In genomic region chr4:28767-29542, GRCh38 we compare ENCODE assay signal across 8 cellular contexts. TPM values are rescaled to one million over a fixed set of nuclear protein-coding genes. Genes with fewer than 3 reads are reported as not detected.
DNase-seq lines count a peak whose midpoint lies in the region; ATAC-seq, FAIRE-seq and TF ChIP-seq lines count a peak whose summit lies in the region.
"Not testable (repeated sequence)": the region's sequence is repeated elsewhere in the genome, so short reads cannot be mapped to it uniquely, and the experiment has no call there.

No MANE protein-coding gene starts in this region.

- H3K4me2 ChIP-seq in SU-DHL-6 (ENCODE audit: low read depth, low read length, poor library complexity, severe bottlenecking), result peak overlapping the region; percentile 29
- H3K4me2 ChIP-seq in K562 (ENCODE audit: insufficient read depth, low read length), result not testable (repeated sequence)

- H3K9me3 ChIP-seq in CD8-positive, alpha-beta memory T cell (ENCODE audit: low read length); SU-DHL-6 (ENCODE audit: insufficient read depth, low read length); K562 (replicated peaks; ENCODE audit: control insufficient read depth, insufficient read depth, low read depth, low read length); kidney (ENCODE audit: control insufficient read depth in 1 of 2, low read length in 2 of 2); prostate gland; stomach: not testable (repeated sequence)

- not testable (repeated sequence) for H3K4me1 ChIP-seq in CD8-positive, alpha-beta memory T cell (ENCODE audit: insufficient read depth, low read length); K562 (replicated peaks in 1 of 2; ENCODE audit: control insufficient read depth in 2 of 2, insufficient read depth in 2 of 2, low read length in 2 of 2); kidney (ENCODE audit: control insufficient read depth in 1 of 2, insufficient read depth in 1 of 2, low read depth in 1 of 2, low read length in 2 of 2); prostate gland (replicated peaks); stomach

- not testable (repeated sequence) for TF ChIP-seq EP300 in K562 (IDR thresholded peaks at IDR 0.05; ENCODE audit: low read length); stomach (IDR thresholded peaks at IDR 0.05)

- not testable (repeated sequence) for H3K36me3 Mint-ChIP-seq in CD8-positive, alpha-beta memory T cell

- not testable (repeated sequence) for H3K27me3 ChIP-seq in CD8-positive, alpha-beta memory T cell (ENCODE audit: insufficient read depth, low read length, poor library complexity, severe bottlenecking); SU-DHL-6 (ENCODE audit: low read length); K562 (ENCODE audit: control insufficient read depth in 2 of 2, insufficient read depth in 2 of 2, low read length in 2 of 2); prostate gland (replicated peaks; ENCODE audit: insufficient read depth)
- peaks cover 0 to 10% (median 0%) of the 10 kb centered on the region in 3 donors for H3K27me3 ChIP-seq in stomach

- not testable (repeated sequence) for H3K9me1 ChIP-seq in K562 (ENCODE audit: control insufficient read depth, insufficient read depth, low read length)

- H3K4me1 Mint-ChIP-seq in CD8-positive, alpha-beta memory T cell, result not testable (repeated sequence)

- CTCF ChIA-PET in CD8-positive, alpha-beta memory T cell (lab: Charles Lee), result interaction anchor here (1.5 to 1.6 kb wide), 3 partner anchors 20 to 215 kb away, joined by 5 to 9 read pairs (median 6); no protein-coding TSS in a partner anchor
- CTCF ChIA-PET in K562 (lab: Yijun Ruan, JAX; ENCODE audit: low intra/inter-chr PET ratio), result interaction anchor here (0.6 to 1.1 kb wide), 4 partner anchors 30 to 1244 kb away, joined by 3 read pairs; no protein-coding TSS in a partner anchor

- H3K79me2 ChIP-seq in SU-DHL-6 (ENCODE audit: insufficient read depth, low read length); K562 (ENCODE audit: control insufficient read depth, insufficient read depth, low read length): not testable (repeated sequence)

- TF ChIP-seq CTCF in SU-DHL-6 (IDR thresholded peaks at IDR 0.05; ENCODE audit: insufficient read depth, low read length, poor library complexity, severe bottlenecking); K562 (IDR thresholded peaks at IDR 0.05 in 2 of 3, conservative IDR thresholded peaks at IDR 0.05 in 1 of 3; ENCODE audit: insufficient read depth in 2 of 3, low read depth in 1 of 3, low read length in 3 of 3); kidney (IDR thresholded peaks at IDR 0.05; ENCODE audit: borderline replicate concordance, extremely low read depth, insufficient read depth); prostate gland (IDR thresholded peaks at IDR 0.05); stomach (IDR thresholded peaks at IDR 0.05): not testable (repeated sequence)

- H3K27ac Mint-ChIP-seq in CD8-positive, alpha-beta memory T cell, result peak overlapping the region in 2 of 8 donors; percentile 33 to 76

- intact Hi-C loops in K562 (cut with micrococcal nuclease); kidney (cut with DNase I); prostate gland (cut with DNase I); stomach (cut with DNase I; ENCODE audit: low total_unique reads): not testable (repeated sequence)

- H3K9me3 Mint-ChIP-seq in CD8-positive, alpha-beta memory T cell, result not testable (repeated sequence)

- H3K27ac ChIP-seq in CD8-positive, alpha-beta memory T cell (ENCODE audit: low read depth, low read length); K562 (ENCODE audit: extremely low read depth, low read depth, low read length); kidney (ENCODE audit: low read depth in 2 of 2, low read length in 2 of 2); prostate gland; stomach: not testable (repeated sequence)
- H3K27ac ChIP-seq in SU-DHL-6 (ENCODE audit: low read depth, low read length), result peak overlapping the region; percentile 73

- FAIRE-seq in K562 (lab: Jason Lieb, UNC); kidney (lab: Jason Lieb, UNC): not testable (repeated sequence)

- H3K4me3 Mint-ChIP-seq in CD8-positive, alpha-beta memory T cell, result not testable (repeated sequence)

- peak; percentile 57 for ATAC-seq in HG03064 (IDR thresholded peaks at IDR 0.05; ENCODE audit: low read depth, unreplicated experiment)
- peak; percentile 84 for ATAC-seq in K562

- not testable (repeated sequence) for H3K27me3 Mint-ChIP-seq in CD8-positive, alpha-beta memory T cell

- POLR2A ChIA-PET in CD8-positive, alpha-beta memory T cell (lab: Charles Lee), result not testable (repeated sequence)
- POLR2A ChIA-PET in K562 (lab: Yijun Ruan, JAX), result interaction anchor here (1.1 to 1.7 kb wide), 3 partner anchors 20 to 26 kb away, joined by 3 to 4 read pairs (median 4); partner anchors contain the start of gene ZNF595

- DNase-seq in CD8-positive, alpha-beta memory T cell, result peak in 3 of 5 donors; percentile 12 to 50 (median 23)
- peak; percentile 4 for DNase-seq in activated CD8-positive, alpha-beta memory T cell treated with anti-CD3 and anti-CD28 coated beads, Interleukin-2, amount 50 U/mL, for 1 hour (ENCODE audit: extremely low read depth)
- not testable (repeated sequence) for DNase-seq in K562 (ENCODE audit: extremely low read depth in 1 of 4, low spot score in 3 of 4)
- peak; percentile 57 for DNase-seq in kidney
- DNase-seq in prostate gland (ENCODE audit: low spot score), result peak; percentile 44
- DNase-seq in stomach, result peak; percentile 46

- H4K20me1 ChIP-seq in SU-DHL-6 (ENCODE audit: low read depth, low read length); K562 (replicated peaks; ENCODE audit: control insufficient read depth, insufficient read depth, low read length): not testable (repeated sequence)

- TF ChIP-seq RAD21 in K562 (CRISPR knock-in tag; conservative IDR thresholded peaks at IDR 0.05 in 1 of 2, IDR thresholded peaks at IDR 0.05 in 1 of 2), result not testable (repeated sequence)

- not testable (repeated sequence) for H3K4me3 ChIP-seq in CD8-positive, alpha-beta memory T cell (ENCODE audit: low read length); SU-DHL-6 (ENCODE audit: insufficient read depth, low read length, poor library complexity, severe bottlenecking); K562; kidney (ENCODE audit: low read length in 2 of 2); prostate gland; stomach

- H3F3A ChIP-seq in SU-DHL-6 (ENCODE audit: insufficient read depth), result not testable (repeated sequence)

- 0% methylated on average over 1 of the region's 3 CpGs for WGBS in K562 (ENCODE audit: insufficient coverage, low coverage, missing lambda C conversion rate)
- WGBS in prostate gland, result 53% methylated on average over 1 of the region's 3 CpGs
- 29 to 70% (median 57%) methylated on average over 1 of the region's 3 CpGs for WGBS in stomach, 5 donors

- H3K36me3 ChIP-seq in CD8-positive, alpha-beta memory T cell (ENCODE audit: insufficient read depth, low read length); SU-DHL-6 (ENCODE audit: low read length); K562 (ENCODE audit: control insufficient read depth, insufficient read depth, low read length); kidney (ENCODE audit: control insufficient read depth in 1 of 2, insufficient read depth in 2 of 2, low read length in 2 of 2); prostate gland; stomach: not testable (repeated sequence)

- not testable (repeated sequence) for BruUV-seq in K562 (replicated peaks; lab: Mats Ljungman, UMichigan)

- in situ Hi-C loops in K562 (cut with MboI), result not testable (repeated sequence)

- TF ChIP-seq POLR2A in K562 (conservative IDR thresholded peaks at IDR 0.05); prostate gland (IDR thresholded peaks at IDR 0.05); stomach (IDR thresholded peaks at IDR 0.05): not testable (repeated sequence)

- H2AFZ ChIP-seq in SU-DHL-6 (ENCODE audit: low read depth, low read length, severe bottlenecking); K562 (ENCODE audit: low read depth, low read length): not testable (repeated sequence)

- H3K9ac ChIP-seq in SU-DHL-6 (ENCODE audit: low read length); K562 (ENCODE audit: insufficient read depth in 1 of 2, low read depth in 2 of 2, low read length in 2 of 2); kidney (ENCODE audit: low read length in 2 of 2): not testable (repeated sequence)

- H3K9me2 ChIP-seq in SU-DHL-6 (replicated peaks; ENCODE audit: insufficient read depth, low read length), result not testable (repeated sequence)

RNA-seq across cellular contexts. Expression of gene ZNF595, which starts 24.2 kb away (rescaled TPM):
- total RNA-seq in CD8-positive, alpha-beta memory T cell, result 1 to 10 TPM; 7.7 to 8.5 TPM
- 10.6 TPM for polyA plus RNA-seq in CD8-positive, alpha-beta memory T cell
- 375 and 579 TPM in 2 replicates for total RNA-seq in K562 (2011; cell fraction: chromatin; rRNA removed; ENCODE audit: low replicate concordance)
- 319 and 349 TPM in 2 replicates for total RNA-seq in K562 (2011; cell fraction: nucleolus; rRNA removed)
- 489 and 563 TPM in 2 replicates for total RNA-seq in K562 (2011; cell fraction: nucleoplasm; rRNA removed)
- 226 and 279 TPM in 2 replicates for total RNA-seq in K562 (2014; rRNA removed)
- 276 and 295 TPM in 2 replicates for total RNA-seq in K562 (2014; rRNA removed; fragmentation: Illumina TruSeq; extraction: Trizol)
- 212 and 230 TPM in 2 replicates for total RNA-seq in K562 (2015; rRNA removed; fragmentation: Illumina TruSeq; extraction: Trizol)
- total RNA-seq in K562 (2021), result 227 and 237 TPM in 2 replicates
- polyA plus RNA-seq in K562 (2011; rRNA removed), result 632 and 750 TPM in 2 replicates
- 341 and 663 TPM in 2 replicates for polyA plus RNA-seq in K562 (2011; cell fraction: cytosol; rRNA removed)
- polyA plus RNA-seq in K562 (2011; cell fraction: nucleus; rRNA removed), result 912 and 1,021 TPM in 2 replicates
- polyA plus RNA-seq in K562 (2012), result 171 and 385 TPM in 2 replicates
- polyA plus RNA-seq in K562 (2014; fragmentation: Illumina TruSeq; extraction: Trizol), result 399 and 453 TPM in 2 replicates
- polyA plus RNA-seq in K562 (2014; fragmentation: Nextera tagmentation; extraction: Ambion mirVana), result 100 to 1,000 TPM; 116 to 185 TPM
- 446 and 503 TPM in 2 replicates for polyA plus RNA-seq in K562 (2014; rRNA removed)
- 235 and 266 TPM in 2 replicates for polyA minus RNA-seq in K562 (2011; rRNA and poly(A)+ RNA removed)
- 175 and 203 TPM in 2 replicates for polyA minus RNA-seq in K562 (2011; cell fraction: cytosol; rRNA and poly(A)+ RNA removed)
- polyA minus RNA-seq in K562 (2011; cell fraction: nucleus; rRNA and poly(A)+ RNA removed), result 385 and 630 TPM in 2 replicates
- 18.3 TPM for total RNA-seq in kidney
- 6.0 TPM for polyA plus RNA-seq in kidney (ENCODE audit: insufficient read depth, low read depth, low replicate concordance)
- total RNA-seq in prostate gland, result 10 to 100 TPM; 14.1 to 83.6 TPM
- 10 to 100 TPM in 3 of 5 donors, 1 to 10 TPM in 2; 6.7 to 58.3 (median 20.9) TPM for total RNA-seq in stomach
- 10 to 100 TPM in 1 of 3 donors, 1 to 10 TPM in 2; 4.5 to 10.7 (median 5.7) TPM for polyA plus RNA-seq in stomach
